1 cellular context compared by ENCODE assay signal in the genomic region with DNA sequence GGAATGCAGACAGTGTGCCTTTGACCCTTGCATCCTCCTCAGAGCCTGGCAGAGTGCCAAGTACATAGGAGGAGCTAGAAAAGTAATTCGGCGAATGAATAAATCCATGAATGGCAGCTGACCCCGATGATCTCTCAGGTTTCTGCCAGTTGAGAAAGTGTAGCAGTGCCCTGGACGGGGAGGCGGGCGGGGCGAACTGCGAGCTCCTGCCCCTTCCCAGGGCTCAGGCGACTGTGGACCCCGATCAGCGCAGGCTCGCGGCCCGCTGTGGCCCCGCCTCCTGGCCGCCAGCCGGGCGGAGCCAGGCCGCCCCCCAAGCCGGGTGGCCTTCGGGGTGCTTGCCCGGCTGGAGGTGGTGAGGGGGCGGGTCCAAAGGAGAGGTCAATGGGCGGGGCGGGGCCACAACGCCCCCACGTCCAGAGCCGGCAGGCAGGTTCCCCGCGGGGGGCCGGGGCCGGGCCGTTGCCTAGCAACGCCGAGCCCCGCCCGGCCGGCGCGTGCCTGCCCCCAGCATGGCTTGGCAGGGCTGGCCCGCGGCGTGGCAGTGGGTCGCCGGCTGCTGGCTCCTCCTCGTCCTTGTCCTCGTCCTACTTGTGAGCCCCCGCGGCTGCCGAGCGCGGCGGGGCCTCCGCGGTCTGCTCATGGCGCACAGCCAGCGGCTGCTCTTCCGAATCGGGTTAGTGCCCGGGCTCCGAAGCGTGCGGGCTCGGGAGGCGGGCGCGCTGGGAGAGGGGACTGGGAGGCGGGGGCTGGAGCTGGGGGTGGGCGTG.
A peak's percentile ranks its signal among the peaks of the same experiment; 100 is the strongest.
TF ChIP-seq lines count a peak whose summit lies in the region.

No MANE protein-coding gene starts in this region.

TF ChIP-seq in H1, 55 proteins besides CTCF, POLR2A, EP300 and RAD21:
- no peak for TF ChIP-seq EZH2 (IDR thresholded peaks at IDR 0.05; ENCODE audit: low read depth, low read length, severe bottlenecking)
- TF ChIP-seq TAF1 (IDR thresholded peaks at IDR 0.05; ENCODE audit: low read depth, low read length) = peak; percentile 91
- TF ChIP-seq MAFK (IDR thresholded peaks at IDR 0.05; ENCODE audit: low read depth, low read length) = no peak
- TF ChIP-seq RFX5 (IDR thresholded peaks at IDR 0.05; ENCODE audit: borderline replicate concordance, low read depth, low read length) = no peak
- TF ChIP-seq SUZ12 (IDR thresholded peaks at IDR 0.05; ENCODE audit: low read length) = no peak
- peak; percentile 45 for TF ChIP-seq POLR2AphosphoS5 (IDR thresholded peaks at IDR 0.05; ENCODE audit: low read depth, low read length)
- no peak for TF ChIP-seq RNF2 (IDR thresholded peaks at IDR 0.05; ENCODE audit: borderline replicate concordance, low read depth, low read length, missing control alignments, poor library complexity, severe bottlenecking)
- no peak for TF ChIP-seq ATF3 (IDR thresholded peaks at IDR 0.05; ENCODE audit: insufficient read depth, low read depth, low read length)
- TF ChIP-seq E2F6 (IDR thresholded peaks at IDR 0.05) = no peak
- no peak for TF ChIP-seq POU5F1 (IDR thresholded peaks at IDR 0.05; ENCODE audit: low read depth, low read length)
- peak; percentile 64 for TF ChIP-seq TAF7 (optimal IDR thresholded peaks at IDR 0.05; ENCODE audit: borderline replicate concordance, low read depth, low read length)
- TF ChIP-seq GTF2F1 (IDR thresholded peaks at IDR 0.05; ENCODE audit: borderline replicate concordance, low read depth, low read length) = no peak
- TF ChIP-seq ZNF274 (IDR thresholded peaks at IDR 0.05; ENCODE audit: borderline replicate concordance, extremely low read depth, low read length) = no peak
- TF ChIP-seq EGR1 (IDR thresholded peaks at IDR 0.05; ENCODE audit: borderline replicate concordance, low read depth, low read length) = peak; percentile 93
- peak in 1 of 2 experiments; percentile 74; a peak in 2 of 4 replicates for TF ChIP-seq SIN3A (conservative IDR thresholded peaks at IDR 0.05 in 1 of 2, IDR thresholded peaks at IDR 0.05 in 1 of 2; ENCODE audit: low read depth in 1 of 2, low read length in 2 of 2)
- no peak for TF ChIP-seq SRF (IDR thresholded peaks at IDR 0.05; ENCODE audit: low read depth, low read length)
- TF ChIP-seq JUN (IDR thresholded peaks at IDR 0.05; ENCODE audit: low read depth, low read length) = no peak
- TF ChIP-seq, protein P1, sequence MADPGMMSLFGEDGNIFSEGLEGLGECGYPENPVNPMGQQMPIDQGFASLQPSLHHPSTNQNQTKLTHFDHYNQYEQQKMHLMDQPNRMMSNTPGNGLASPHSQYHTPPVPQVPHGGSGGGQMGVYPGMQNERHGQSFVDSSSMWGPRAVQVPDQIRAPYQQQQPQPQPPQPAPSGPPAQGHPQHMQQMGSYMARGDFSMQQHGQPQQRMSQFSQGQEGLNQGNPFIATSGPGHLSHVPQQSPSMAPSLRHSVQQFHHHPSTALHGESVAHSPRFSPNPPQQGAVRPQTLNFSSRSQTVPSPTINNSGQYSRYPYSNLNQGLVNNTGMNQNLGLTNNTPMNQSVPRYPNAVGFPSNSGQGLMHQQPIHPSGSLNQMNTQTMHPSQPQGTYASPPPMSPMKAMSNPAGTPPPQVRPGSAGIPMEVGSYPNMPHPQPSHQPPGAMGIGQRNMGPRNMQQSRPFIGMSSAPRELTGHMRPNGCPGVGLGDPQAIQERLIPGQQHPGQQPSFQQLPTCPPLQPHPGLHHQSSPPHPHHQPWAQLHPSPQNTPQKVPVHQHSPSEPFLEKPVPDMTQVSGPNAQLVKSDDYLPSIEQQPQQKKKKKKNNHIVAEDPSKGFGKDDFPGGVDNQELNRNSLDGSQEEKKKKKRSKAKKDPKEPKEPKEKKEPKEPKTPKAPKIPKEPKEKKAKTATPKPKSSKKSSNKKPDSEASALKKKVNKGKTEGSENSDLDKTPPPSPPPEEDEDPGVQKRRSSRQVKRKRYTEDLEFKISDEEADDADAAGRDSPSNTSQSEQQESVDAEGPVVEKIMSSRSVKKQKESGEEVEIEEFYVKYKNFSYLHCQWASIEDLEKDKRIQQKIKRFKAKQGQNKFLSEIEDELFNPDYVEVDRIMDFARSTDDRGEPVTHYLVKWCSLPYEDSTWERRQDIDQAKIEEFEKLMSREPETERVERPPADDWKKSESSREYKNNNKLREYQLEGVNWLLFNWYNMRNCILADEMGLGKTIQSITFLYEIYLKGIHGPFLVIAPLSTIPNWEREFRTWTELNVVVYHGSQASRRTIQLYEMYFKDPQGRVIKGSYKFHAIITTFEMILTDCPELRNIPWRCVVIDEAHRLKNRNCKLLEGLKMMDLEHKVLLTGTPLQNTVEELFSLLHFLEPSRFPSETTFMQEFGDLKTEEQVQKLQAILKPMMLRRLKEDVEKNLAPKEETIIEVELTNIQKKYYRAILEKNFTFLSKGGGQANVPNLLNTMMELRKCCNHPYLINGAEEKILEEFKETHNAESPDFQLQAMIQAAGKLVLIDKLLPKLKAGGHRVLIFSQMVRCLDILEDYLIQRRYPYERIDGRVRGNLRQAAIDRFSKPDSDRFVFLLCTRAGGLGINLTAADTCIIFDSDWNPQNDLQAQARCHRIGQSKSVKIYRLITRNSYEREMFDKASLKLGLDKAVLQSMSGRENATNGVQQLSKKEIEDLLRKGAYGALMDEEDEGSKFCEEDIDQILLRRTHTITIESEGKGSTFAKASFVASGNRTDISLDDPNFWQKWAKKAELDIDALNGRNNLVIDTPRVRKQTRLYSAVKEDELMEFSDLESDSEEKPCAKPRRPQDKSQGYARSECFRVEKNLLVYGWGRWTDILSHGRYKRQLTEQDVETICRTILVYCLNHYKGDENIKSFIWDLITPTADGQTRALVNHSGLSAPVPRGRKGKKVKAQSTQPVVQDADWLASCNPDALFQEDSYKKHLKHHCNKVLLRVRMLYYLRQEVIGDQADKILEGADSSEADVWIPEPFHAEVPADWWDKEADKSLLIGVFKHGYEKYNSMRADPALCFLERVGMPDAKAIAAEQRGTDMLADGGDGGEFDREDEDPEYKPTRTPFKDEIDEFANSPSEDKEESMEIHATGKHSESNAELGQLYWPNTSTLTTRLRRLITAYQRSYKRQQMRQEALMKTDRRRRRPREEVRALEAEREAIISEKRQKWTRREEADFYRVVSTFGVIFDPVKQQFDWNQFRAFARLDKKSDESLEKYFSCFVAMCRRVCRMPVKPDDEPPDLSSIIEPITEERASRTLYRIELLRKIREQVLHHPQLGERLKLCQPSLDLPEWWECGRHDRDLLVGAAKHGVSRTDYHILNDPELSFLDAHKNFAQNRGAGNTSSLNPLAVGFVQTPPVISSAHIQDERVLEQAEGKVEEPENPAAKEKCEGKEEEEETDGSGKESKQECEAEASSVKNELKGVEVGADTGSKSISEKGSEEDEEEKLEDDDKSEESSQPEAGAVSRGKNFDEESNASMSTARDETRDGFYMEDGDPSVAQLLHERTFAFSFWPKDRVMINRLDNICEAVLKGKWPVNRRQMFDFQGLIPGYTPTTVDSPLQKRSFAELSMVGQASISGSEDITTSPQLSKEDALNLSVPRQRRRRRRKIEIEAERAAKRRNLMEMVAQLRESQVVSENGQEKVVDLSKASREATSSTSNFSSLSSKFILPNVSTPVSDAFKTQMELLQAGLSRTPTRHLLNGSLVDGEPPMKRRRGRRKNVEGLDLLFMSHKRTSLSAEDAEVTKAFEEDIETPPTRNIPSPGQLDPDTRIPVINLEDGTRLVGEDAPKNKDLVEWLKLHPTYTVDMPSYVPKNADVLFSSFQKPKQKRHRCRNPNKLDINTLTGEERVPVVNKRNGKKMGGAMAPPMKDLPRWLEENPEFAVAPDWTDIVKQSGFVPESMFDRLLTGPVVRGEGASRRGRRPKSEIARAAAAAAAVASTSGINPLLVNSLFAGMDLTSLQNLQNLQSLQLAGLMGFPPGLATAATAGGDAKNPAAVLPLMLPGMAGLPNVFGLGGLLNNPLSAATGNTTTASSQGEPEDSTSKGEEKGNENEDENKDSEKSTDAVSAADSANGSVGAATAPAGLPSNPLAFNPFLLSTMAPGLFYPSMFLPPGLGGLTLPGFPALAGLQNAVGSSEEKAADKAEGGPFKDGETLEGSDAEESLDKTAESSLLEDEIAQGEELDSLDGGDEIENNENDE (IDR thresholded peaks at IDR 0.05; ENCODE audit: insufficient replicate concordance, low read length) = no peak
- no peak for TF ChIP-seq NANOG (IDR thresholded peaks at IDR 0.05; ENCODE audit: insufficient read depth, low read depth, low read length, poor library complexity, severe bottlenecking)
- TF ChIP-seq CREB1 (IDR thresholded peaks at IDR 0.05) = no peak
- TF ChIP-seq RXRA (IDR thresholded peaks at IDR 0.05; ENCODE audit: insufficient read depth, low read depth, low read length) = no peak
- TF ChIP-seq PHF8 (conservative IDR thresholded peaks at IDR 0.05; ENCODE audit: low read depth, low read length) = peak; percentile 61; the same call in 1 of the 2 replicates
- TF ChIP-seq GABPA (IDR thresholded peaks at IDR 0.05; ENCODE audit: borderline replicate concordance, insufficient read depth, low read length) = no peak
- peak in 1 of 2 experiments; percentile 69; a peak in 1 of 4 replicates for TF ChIP-seq HDAC2 (IDR thresholded peaks at IDR 0.05; ENCODE audit: borderline replicate concordance in 1 of 2, low read depth in 2 of 2, low read length in 2 of 2)
- peak; percentile 87 for TF ChIP-seq KDM4A (IDR thresholded peaks at IDR 0.05; ENCODE audit: low read depth, low read length, severe bottlenecking)
- TF ChIP-seq TBP (IDR thresholded peaks at IDR 0.05; ENCODE audit: low read depth, low read length) = peak; percentile 71
- peak; percentile 33; the same call in 1 of the 2 replicates for TF ChIP-seq SP1 (IDR thresholded peaks at IDR 0.05; ENCODE audit: low read depth, low read length)
- no peak for TF ChIP-seq CHD1 (IDR thresholded peaks at IDR 0.05; ENCODE audit: low read depth, low read length)
- 0 out of 2 replicates have a peak, but pooled peaks have one; percentile 39 for TF ChIP-seq TEAD4 (IDR thresholded peaks at IDR 0.05; ENCODE audit: low read depth, low read length)
- no peak for TF ChIP-seq ATF2 (IDR thresholded peaks at IDR 0.05; ENCODE audit: low read length)
- TF ChIP-seq NRF1 (IDR thresholded peaks at IDR 0.05; ENCODE audit: low read depth, low read length) = no peak
- TF ChIP-seq SP4 (IDR thresholded peaks at IDR 0.05; ENCODE audit: low read length) = no peak
- TF ChIP-seq MAX (IDR thresholded peaks at IDR 0.05) = peak; percentile 74
- TF ChIP-seq CHD2 (IDR thresholded peaks at IDR 0.05; ENCODE audit: low read length) = no peak
- no peak for TF ChIP-seq CTBP2 (IDR thresholded peaks at IDR 0.05; ENCODE audit: borderline replicate concordance, insufficient read depth, insufficient read length, low read length)
- TF ChIP-seq ASH2L (IDR thresholded peaks at IDR 0.05; ENCODE audit: low read length) = no peak
- TF ChIP-seq BCL11A (IDR thresholded peaks at IDR 0.05; ENCODE audit: low read depth in 2 of 2, low read length in 2 of 2) = no peak
- TF ChIP-seq SIRT6 (IDR thresholded peaks at IDR 0.05; ENCODE audit: low read length) = no peak
- no peak for TF ChIP-seq YY1 (IDR thresholded peaks at IDR 0.05; ENCODE audit: low read depth, low read length)
- TF ChIP-seq KDM1A (IDR thresholded peaks at IDR 0.05; ENCODE audit: borderline replicate concordance, low read length) = no peak
